ENCODE assay signal across 8 cellular contexts in genomic region chr20:10553326-10553984, GRCh38.
DNase-seq lines count a peak whose midpoint lies in the region; ATAC-seq and TF ChIP-seq lines count a peak whose summit lies in the region.

No MANE protein-coding gene starts in this region.

- peak; percentile 69 for ATAC-seq in HG02981 (IDR thresholded peaks at IDR 0.05; ENCODE audit: unreplicated experiment)

- peak; percentile 81 for TF ChIP-seq CTCF in fibroblast of villous mesenchyme (IDR thresholded peaks at IDR 0.05; ENCODE audit: insufficient read depth, low read depth, low read length)
- peak; percentile 88 for TF ChIP-seq CTCF in osteoblast (IDR thresholded peaks at IDR 0.05; ENCODE audit: extremely low read depth, low read depth, low read length)

- H3K36me3 ChIP-seq in osteoblast (ENCODE audit: insufficient read depth, low read length): no peaks in the 10 kb centered on the region

- no peaks in the 10 kb centered on the region for H3K9me3 ChIP-seq in osteoblast (ENCODE audit: low read depth, low read length)

- no peaks in the 10 kb centered on the region for H3K79me2 ChIP-seq in osteoblast (ENCODE audit: insufficient read depth, low read length)

- H2AFZ ChIP-seq in osteoblast (ENCODE audit: low read length): no peak overlapping the region

- no peak overlapping the region for H3K27ac ChIP-seq in osteoblast (ENCODE audit: low read depth, low read length)

- H3K4me3 ChIP-seq in fibroblast of villous mesenchyme (ENCODE audit: low read depth, low read length) (no peak overlapping the region), osteoblast (ENCODE audit: insufficient read depth, low read length) (no peak overlapping the region)

- H4K20me1 ChIP-seq in osteoblast (ENCODE audit: insufficient read depth, low read length): no peaks in the 10 kb centered on the region

- no peak overlapping the region for H3K4me2 ChIP-seq in osteoblast (ENCODE audit: insufficient read depth, low read length)

- no peaks in the 10 kb centered on the region for H3K27me3 ChIP-seq in osteoblast (ENCODE audit: insufficient read depth, low read length)

- DNase-seq in activated gamma-delta T cell treated with Interleukin-2 at 50 U/mL for 16 hours (peak; percentile 25), activated gamma-delta T cell (lab: John Stamatoyannopoulos, UW) (no peak), NCI-H2227 (lab: John Stamatoyannopoulos, UW; ENCODE audit: unreplicated experiment) (peak; percentile 71), fibroblast of villous mesenchyme (ENCODE audit: low read depth) (peak; percentile 78), osteoblast (ENCODE audit: insufficient read length, low spot score, missing footprints) (no peak), cortex of kidney (lab: John Stamatoyannopoulos, UW) (no peak)
- DNase-seq in activated CD4-positive, alpha-beta T cell treated with anti-CD3 and anti-CD28 coated beads, Interleukin-2, amount 50 U/mL, for 1 hour: peak; percentile 8

- H3K4me1 ChIP-seq in osteoblast (ENCODE audit: insufficient read depth, low read length): peaks cover 22% of the 10 kb centered on the region

Comparison
In these comparisons a context has a peak if more than half of its experiments do, and no peak if none do; other contexts are left out.
1. DNase-seq: peak in activated gamma-delta T cell treated with Interleukin-2 at 50 U/mL for 16 hours (single experiment), NCI-H2227 (single experiment), activated CD4-positive, alpha-beta T cell treated with anti-CD3 and anti-CD28 coated beads, Interleukin-2, amount 50 U/mL, for 1 hour (single experiment) and fibroblast of villous mesenchyme (single experiment); none in activated gamma-delta T cell (single experiment), osteoblast (single experiment) and cortex of kidney (single experiment).